16 cellular contexts compared by ENCODE assay signal in the genomic region with DNA sequence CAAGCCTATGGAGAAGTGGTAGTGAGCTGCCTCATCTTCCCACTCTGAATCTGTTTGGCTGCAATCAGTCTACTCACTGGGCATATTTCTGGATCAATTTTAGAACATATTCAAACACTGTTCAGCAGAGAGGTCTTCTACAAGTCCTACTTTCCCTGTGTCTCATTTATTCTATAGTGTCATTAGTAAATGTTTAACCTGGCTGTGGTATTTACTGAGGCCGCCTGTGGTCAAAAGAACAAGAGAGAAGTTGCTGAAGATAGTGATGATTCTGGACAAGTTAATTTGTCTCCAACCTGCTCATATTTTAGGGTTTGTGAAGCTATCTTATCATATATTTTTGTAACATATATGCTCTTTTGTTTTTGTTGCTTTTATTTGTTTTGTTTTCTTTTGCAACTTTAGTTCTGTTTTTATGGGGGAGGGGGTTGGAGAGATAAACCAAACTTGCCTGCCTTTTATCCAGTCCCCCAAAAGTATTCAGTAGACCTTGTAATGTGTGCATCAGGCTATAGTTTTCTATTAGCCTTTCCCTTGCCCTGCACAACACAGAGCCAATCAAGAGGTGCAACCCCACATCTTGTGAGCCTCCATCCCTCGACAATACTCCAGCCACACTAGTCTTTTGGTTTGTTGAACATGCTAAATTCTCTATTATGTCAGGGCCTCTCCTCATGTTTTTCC.
DNase-seq lines count a peak whose midpoint lies in the region; ATAC-seq lines count a peak whose summit lies in the region.
"Had no signal": no experiment of that assay in that cellular context is flagged by ENCODE, and none has a peak within 500 bp of the region (broad histone marks: within the 10 kb centered on the region; RNA-seq: fewer than 3 reads in every experiment).

No MANE protein-coding gene starts in this region.

- intact Hi-C loops in activated T-helper 1 cell treated with anti-CD3 and anti-CD28 coated beads, Interleukin-12 subunit alpha, Interleukin-12 subunit beta, Interleukin-2, Interleukin-4 antibody, amounts not matched to agents 30 ng/mL and 10 ng/mL and 1 ng/mL, durations not matched to agents 14 hours and 24 hours and 36 hours (cut with micrococcal nuclease) = no loop called here

- POLR2A ChIA-PET in CD8-positive, alpha-beta memory T cell (lab: Charles Lee) = no interaction called here

- H3K36me3 Mint-ChIP-seq in CD8-positive, alpha-beta memory T cell = no peaks in the 10 kb centered on the region
- H3K36me3 Mint-ChIP-seq in activated T-helper 1 cell treated with anti-CD3 and anti-CD28 coated beads, Interleukin-12 subunit alpha, Interleukin-12 subunit beta, Interleukin-2, Interleukin-4 antibody, amounts not matched to agents 30 ng/mL and 10 ng/mL and 1 ng/mL, durations not matched to agents 14 hours and 24 hours and 36 hours (ENCODE audit: low read depth) = no peaks in the 10 kb centered on the region
- H3K36me3 Mint-ChIP-seq: brain had no signal

- CTCF ChIA-PET in CD8-positive, alpha-beta memory T cell (lab: Charles Lee) = no interaction called here

- no peak overlapping the region for H3K27ac ChIP-seq in CD8-positive, alpha-beta memory T cell (ENCODE audit: low read depth, low read length)
- H3K27ac ChIP-seq: psoas muscle had no signal

- H3K9me3 ChIP-seq in CD8-positive, alpha-beta memory T cell (ENCODE audit: low read length) = no peaks in the 10 kb centered on the region
- H3K9me3 ChIP-seq: psoas muscle had no signal

- ATAC-seq in GM19452 (IDR thresholded peaks at IDR 0.05; ENCODE audit: unreplicated experiment) (peak; percentile 68), HG03060 (IDR thresholded peaks at IDR 0.05; ENCODE audit: low read depth, unreplicated experiment) (peak; percentile 68), GM19351 (IDR thresholded peaks at IDR 0.05; ENCODE audit: unreplicated experiment) (no peak)
- ATAC-seq in stimulated activated naive CD8-positive, alpha-beta T cell treated with anti-CD3 and anti-CD28 coated beads, Interleukin-15, Interleukin-2, amounts not matched to agents 100 U/mL and 50 U/mL, for 24 hours = no peak
- ATAC-seq: psoas muscle had no signal

- no peak overlapping the region for H3K4me3 Mint-ChIP-seq in CD8-positive, alpha-beta memory T cell
- no peak overlapping the region for H3K4me3 Mint-ChIP-seq in activated T-helper 1 cell treated with anti-CD3 and anti-CD28 coated beads, Interleukin-12 subunit alpha, Interleukin-12 subunit beta, Interleukin-2, Interleukin-4 antibody, amounts not matched to agents 30 ng/mL and 10 ng/mL and 1 ng/mL, durations not matched to agents 14 hours and 24 hours and 36 hours
- H3K4me3 Mint-ChIP-seq: brain had no signal

- no peak overlapping the region for H3K27ac Mint-ChIP-seq in CD8-positive, alpha-beta memory T cell
- no peak overlapping the region for H3K27ac Mint-ChIP-seq in activated T-helper 1 cell treated with anti-CD3 and anti-CD28 coated beads, Interleukin-12 subunit alpha, Interleukin-12 subunit beta, Interleukin-2, Interleukin-4 antibody, amounts not matched to agents 30 ng/mL and 10 ng/mL and 1 ng/mL, durations not matched to agents 14 hours and 24 hours and 36 hours
- H3K27ac Mint-ChIP-seq: brain had no signal

- H3K9me3 Mint-ChIP-seq in CD8-positive, alpha-beta memory T cell = peaks cover 6 to 19% (median 12%) of the 10 kb centered on the region in 5 donors
- peaks cover 9% of the 10 kb centered on the region for H3K9me3 Mint-ChIP-seq in activated T-helper 1 cell treated with anti-CD3 and anti-CD28 coated beads, Interleukin-12 subunit alpha, Interleukin-12 subunit beta, Interleukin-2, Interleukin-4 antibody, amounts not matched to agents 30 ng/mL and 10 ng/mL and 1 ng/mL, durations not matched to agents 14 hours and 24 hours and 36 hours
- H3K9me3 Mint-ChIP-seq: brain had no signal

- no peaks in the 10 kb centered on the region for H3K27me3 Mint-ChIP-seq in CD8-positive, alpha-beta memory T cell
- no peaks in the 10 kb centered on the region for H3K27me3 Mint-ChIP-seq in activated T-helper 1 cell treated with anti-CD3 and anti-CD28 coated beads, Interleukin-12 subunit alpha, Interleukin-12 subunit beta, Interleukin-2, Interleukin-4 antibody, amounts not matched to agents 30 ng/mL and 10 ng/mL and 1 ng/mL, durations not matched to agents 14 hours and 24 hours and 36 hours (ENCODE audit: insufficient read depth)

- H3K4me1 Mint-ChIP-seq in CD8-positive, alpha-beta memory T cell = no peaks in the 10 kb centered on the region
- no peaks in the 10 kb centered on the region for H3K4me1 Mint-ChIP-seq in activated T-helper 1 cell treated with anti-CD3 and anti-CD28 coated beads, Interleukin-12 subunit alpha, Interleukin-12 subunit beta, Interleukin-2, Interleukin-4 antibody, amounts not matched to agents 30 ng/mL and 10 ng/mL and 1 ng/mL, durations not matched to agents 14 hours and 24 hours and 36 hours (ENCODE audit: low read depth)
- H3K4me1 Mint-ChIP-seq: brain had no signal

- H3K4me1 ChIP-seq in CD8-positive, alpha-beta memory T cell (ENCODE audit: insufficient read depth, low read length) = no peaks in the 10 kb centered on the region
- H3K4me1 ChIP-seq: psoas muscle had no signal

- no peaks in the 10 kb centered on the region for H3K36me3 ChIP-seq in CD8-positive, alpha-beta memory T cell (ENCODE audit: insufficient read depth, low read length)

- no peak overlapping the region for H3K4me3 ChIP-seq in CD8-positive, alpha-beta memory T cell (ENCODE audit: low read length)
- H3K4me3 ChIP-seq: psoas muscle had no signal

- no peaks in the 10 kb centered on the region for H3K27me3 ChIP-seq in CD8-positive, alpha-beta memory T cell (ENCODE audit: insufficient read depth, low read length, poor library complexity, severe bottlenecking)

- DNase-seq in DMS53 treated with DMSO at 0.1 percent for 48 hours (lab: John Stamatoyannopoulos, UW; ENCODE audit: unreplicated experiment) (peak; percentile 58), LoVo (ENCODE audit: low spot score) (peak; percentile 7)
- no peak for DNase-seq in CD8-positive, alpha-beta memory T cell
- DNase-seq in stimulated activated naive CD8-positive, alpha-beta T cell treated with anti-CD3 and anti-CD28 coated beads, Interleukin-15, Interleukin-2, amounts not matched to agents 100 U/mL and 50 U/mL, for 24 hours = no peak
- no peak for DNase-seq in activated T-helper 1 cell treated with anti-CD3 and anti-CD28 coated beads, Interleukin-12 subunit alpha, Interleukin-12 subunit beta, Interleukin-2, Interleukin-4 antibody, amounts not matched to agents 30 ng/mL and 10 ng/mL and 1 ng/mL, durations not matched to agents 14 hours and 24 hours and 36 hours (ENCODE audit: low spot score)
- DNase-seq: activated CD4-positive, alpha-beta T cell treated with anti-CD3 and anti-CD28 coated beads, Interleukin-2, amount 50 U/mL, for 48 hours; activated gamma-delta T cell; COR-L47; NCI-H187 treated with DMSO at 0.1 percent for 48 hours; psoas muscle; SHP77 treated with DMSO at 0.1 percent for 48 hours; stimulated activated CD4-positive, alpha-beta T cell treated with anti-CD3 and anti-CD28 coated beads, Interleukin-2, amount 100 ng/mL, for 24 hours had no signal

Comparison
In these comparisons a context has a peak if more than half of its experiments do, and no peak if none do; other contexts are left out.
1. DNase-seq: peak in DMS53 treated with DMSO at 0.1 percent for 48 hours (single experiment) and LoVo (single experiment); none in CD8-positive, alpha-beta memory T cell (0 of 5), stimulated activated naive CD8-positive, alpha-beta T cell treated with anti-CD3 and anti-CD28 coated beads, Interleukin-15, Interleukin-2, amounts not matched to agents 100 U/mL and 50 U/mL, for 24 hours (single experiment) and activated T-helper 1 cell treated with anti-CD3 and anti-CD28 coated beads, Interleukin-12 subunit alpha, Interleukin-12 subunit beta, Interleukin-2, Interleukin-4 antibody, amounts not matched to agents 30 ng/mL and 10 ng/mL and 1 ng/mL, durations not matched to agents 14 hours and 24 hours and 36 hours (single experiment).
2. ATAC-seq: peak in GM19452 (single experiment) and HG03060 (single experiment); none in GM19351 (single experiment) and stimulated activated naive CD8-positive, alpha-beta T cell treated with anti-CD3 and anti-CD28 coated beads, Interleukin-15, Interleukin-2, amounts not matched to agents 100 U/mL and 50 U/mL, for 24 hours (single experiment).